Comparison of ENCODE assay signal across 28 cellular contexts in genomic region chr3:157888040-157888439, GRCh38.
DNase-seq lines count a peak whose midpoint lies in the region; ATAC-seq, FAIRE-seq and TF ChIP-seq lines count a peak whose summit lies in the region.
"Had no signal": no experiment of that assay in that cellular context is flagged by ENCODE, and none has a peak within 500 bp of the region (broad histone marks: within the 10 kb centered on the region; RNA-seq: fewer than 3 reads in every experiment).

No MANE protein-coding gene starts in this region.

- no peak overlapping the region for H3K9ac ChIP-seq in HepG2 (ENCODE audit: insufficient read depth, low read depth, low read length)
- H3K9ac ChIP-seq: KMS-11 had no signal

- TF ChIP-seq CTCF in HepG2 (CRISPR knock-in tag; IDR thresholded peaks at IDR 0.05) (no peak), right lobe of liver (IDR thresholded peaks at IDR 0.05) (no peak), epithelial cell of proximal tubule (conservative IDR thresholded peaks at IDR 0.05; ENCODE audit: low read depth, low read length) (peak; percentile 10), vagina (IDR thresholded peaks at IDR 0.05) (no peak), thyroid gland (IDR thresholded peaks at IDR 0.05) (no peak)

- H3K27me3 ChIP-seq in HepG2 (ENCODE audit: control insufficient read depth in 1 of 2, insufficient read depth in 2 of 2, low read length in 2 of 2) (no peaks in the 10 kb centered on the region), right lobe of liver (no peaks in the 10 kb centered on the region), vagina (no peaks in the 10 kb centered on the region), thyroid gland (no peaks in the 10 kb centered on the region)
- H3K27me3 ChIP-seq: spleen had no signal

- WGBS in HepG2 (ENCODE audit: low lambda C conversion rate) = 0% methylated on average over 1 of the region's 1 CpG
- WGBS in right lobe of liver (ENCODE audit: insufficient coverage, low coverage, low lambda C conversion rate, missing lambda C conversion rate) = 33% methylated on average over 1 of the region's 1 CpG
- WGBS in thyroid gland, 2 donors = 78 to 96% methylated on average over 1 of the region's 1 CpG

- intact Hi-C loops in HepG2 (cut with micrococcal nuclease; ENCODE audit: unreplicated experiment) = no loop called here
- intact Hi-C loops in right lobe of liver (cut with DNase I) = no loop called here
- intact Hi-C loops in vagina (cut with DNase I) = no loop called here
- intact Hi-C loops in thyroid gland (cut with DNase I) = no loop called here

- H2AFZ ChIP-seq in HepG2 (ENCODE audit: low read length) = no peak overlapping the region

- TF ChIP-seq POLR2A in HepG2 (IDR thresholded peaks at IDR 0.05; ENCODE audit: insufficient read depth in 1 of 2, low read depth in 2 of 2, low read length in 2 of 2) (no peak), right lobe of liver (IDR thresholded peaks at IDR 0.05) (no peak), vagina (IDR thresholded peaks at IDR 0.05) (no peak), thyroid gland (IDR thresholded peaks at IDR 0.05) (no peak)

- H3K4me1 ChIP-seq in HepG2 (ENCODE audit: insufficient read depth, low read length) (no peaks in the 10 kb centered on the region), right lobe of liver (no peaks in the 10 kb centered on the region), vagina (no peaks in the 10 kb centered on the region), thyroid gland (no peaks in the 10 kb centered on the region)
- H3K4me1 ChIP-seq: spleen had no signal

- DNase-seq in HepG2 (ENCODE audit: low spot score) (no peak), right lobe of liver (no peak), NAMALWA (ENCODE audit: low spot score) (peak; percentile 15), epithelial cell of proximal tubule (ENCODE audit: low read depth) (no peak), vagina (ENCODE audit: extremely low spot score in 2 of 2) (no peak), amygdala (lab: John Stamatoyannopoulos, UW) (no peak), thyroid gland (no peak)
- DNase-seq: activated CD4-positive, alpha-beta T cell treated with anti-CD3 and anti-CD28 coated beads, Interleukin-2, amount 10 ng/mL, durations not matched to agents 7 days and 5 days; activated effector memory CD4-positive, alpha-beta T cell treated with anti-CD3 and anti-CD28 coated beads, Interleukin-2, amount 50 U/mL, for 16 hours; activated T-cell treated with anti-CD3 and anti-CD28 coated beads, Interleukin-2, amount 50 U/mL, for 24 hours; anterior cingulate cortex; CD8-positive, alpha-beta T cell; GOT3; midbrain; naive B cell; NCI-H146; posterior cingulate gyrus; right cardiac atrium; spleen; stimulated activated CD4-positive, alpha-beta T cell treated with anti-CD3 and anti-CD28 coated beads, Interleukin-2, amount 100 ng/mL, for 24 hours; stimulated activated naive CD8-positive, alpha-beta T cell treated with anti-CD3 and anti-CD28 coated beads, Interleukin-15, Interleukin-2, amounts not matched to agents 100 U/mL and 50 U/mL, for 24 hours; T1000 had no signal

- BruUV-seq in HepG2 (replicated peaks; lab: Mats Ljungman, UMichigan) = no TSS peak

- no peak overlapping the region for H3K4me2 ChIP-seq in HepG2 (ENCODE audit: low read depth, low read length)
- H3K4me2 ChIP-seq: KMS-11 had no signal

- H3K27ac ChIP-seq in HepG2 (ENCODE audit: extremely low read length, insufficient read depth, low read length) (no peak overlapping the region), right lobe of liver (no peak overlapping the region), vagina (no peak overlapping the region), thyroid gland (no peak overlapping the region)
- H3K27ac ChIP-seq: KMS-11, spleen had no signal

- H3K36me3 ChIP-seq in HepG2 (replicated peaks in 1 of 2; ENCODE audit: control insufficient read depth in 1 of 2, insufficient read depth in 2 of 2, low read length in 2 of 2) (no peaks in the 10 kb centered on the region), right lobe of liver (no peaks in the 10 kb centered on the region), vagina (no peaks in the 10 kb centered on the region), thyroid gland (no peaks in the 10 kb centered on the region)
- H3K36me3 ChIP-seq: spleen had no signal

- no peak for TF ChIP-seq EP300 in HepG2 (IDR thresholded peaks at IDR 0.05; ENCODE audit: low read depth in 2 of 2, low read length in 2 of 2)
- no peak for TF ChIP-seq EP300 in HepG2 (CRISPR knock-in tag; IDR thresholded peaks at IDR 0.05; ENCODE audit: borderline replicate concordance)

- in situ Hi-C loops in HepG2 (cut with HindIII; ENCODE audit: extremely low pct_ligation_motif_present, low pct_unique_long_range_greater_than_20kb) = no loop called here

- H4K20me1 ChIP-seq in HepG2 (ENCODE audit: insufficient read depth, low read length) = no peaks in the 10 kb centered on the region

- ATAC-seq in HepG2 (no peak), right lobe of liver (no peak), GM21737 (IDR thresholded peaks at IDR 0.05; ENCODE audit: unreplicated experiment) (no peak)
- ATAC-seq: CD8-positive, alpha-beta T cell; right cardiac atrium; stimulated activated naive CD8-positive, alpha-beta T cell treated with anti-CD3 and anti-CD28 coated beads, Interleukin-15, Interleukin-2, amounts not matched to agents 100 U/mL and 50 U/mL, for 24 hours; WTC11 had no signal

- H3K4me3 ChIP-seq in HepG2 (replicated peaks in 1 of 3; ENCODE audit: insufficient read depth in 1 of 3, low read depth in 2 of 3, low read length in 3 of 3) (no peak overlapping the region), right lobe of liver (no peak overlapping the region), epithelial cell of proximal tubule (ENCODE audit: low read depth, low read length) (no peak overlapping the region), vagina (no peak overlapping the region), thyroid gland (replicated peaks in 1 of 3) (no peak overlapping the region)
- H3K4me3 ChIP-seq: spleen had no signal

- POLR2A ChIA-PET in HepG2 (lab: Yijun Ruan, JAX) = no interaction called here

- no peak for FAIRE-seq in HepG2 (lab: Jason Lieb, UNC)
- FAIRE-seq: A204.1, bronchial epithelial cell, endothelial cell of umbilical vein had no signal

- no peaks in the 10 kb centered on the region for H3K79me2 ChIP-seq in HepG2 (ENCODE audit: insufficient read depth, low read length)

- CTCF ChIA-PET in HepG2 (lab: Yijun Ruan, JAX; ENCODE audit: low intra/inter-chr PET ratio, low total read pairs) = no interaction called here

- no peak for TF ChIP-seq RAD21 in HepG2 (CRISPR knock-in tag; IDR thresholded peaks at IDR 0.05)

- H3K9me3 ChIP-seq in HepG2 (ENCODE audit: low read length) (no peaks in the 10 kb centered on the region), right lobe of liver (no peaks in the 10 kb centered on the region), vagina (no peaks in the 10 kb centered on the region), thyroid gland (no peaks in the 10 kb centered on the region)
- H3K9me3 ChIP-seq: spleen had no signal

TF ChIP-seq in HepG2, 621 proteins besides CTCF, POLR2A, EP300 and RAD21:
- TF ChIP-seq CREB1 (IDR thresholded peaks at IDR 0.05) = 0 out of 2 replicates have a peak, but pooled peaks have one; percentile 22
- TF ChIP-seq CREB1 (CRISPR knock-in tag; IDR thresholded peaks at IDR 0.05) = no peak
- TF ChIP-seq ZNF17 (CRISPR knock-in tag; IDR thresholded peaks at IDR 0.05) = no peak
